Comparison of ENCODE assay signal across 1 cellular context in the genomic region with DNA sequence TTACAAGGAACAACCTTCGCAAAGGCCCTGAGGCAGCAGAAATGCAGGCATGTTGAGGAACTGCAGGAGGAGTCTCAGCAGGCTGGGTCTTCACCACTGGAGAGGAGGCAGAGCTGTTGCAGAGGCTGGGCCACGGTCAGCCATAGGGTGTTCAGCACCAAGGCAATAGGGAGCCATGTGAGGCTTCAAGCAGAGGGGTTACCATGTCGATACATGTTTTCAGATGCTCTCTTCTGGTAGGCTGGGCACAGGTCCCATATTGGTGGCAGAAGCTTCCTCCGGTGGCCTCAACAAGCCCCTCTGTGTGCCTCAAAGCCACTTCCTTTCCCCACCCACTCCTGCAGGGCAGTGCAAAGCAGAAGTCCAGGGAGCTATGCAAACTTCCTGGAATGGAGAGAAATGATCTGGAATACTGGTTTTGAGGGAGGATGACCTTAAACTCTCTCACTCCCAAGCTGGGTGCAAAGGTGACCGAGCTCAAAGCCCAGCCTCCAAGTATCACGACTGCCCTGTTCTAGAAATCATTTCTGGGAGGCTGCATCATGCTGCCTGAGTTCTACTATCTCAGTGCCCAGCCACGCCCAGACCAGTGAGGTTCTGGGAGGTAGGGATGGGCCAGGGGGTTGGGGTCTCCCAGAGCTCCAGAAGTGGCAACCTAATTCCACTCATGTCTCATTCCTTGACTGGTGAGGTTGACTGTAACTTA.
TF ChIP-seq lines count a peak whose summit lies in the region.

A gene with protein sequence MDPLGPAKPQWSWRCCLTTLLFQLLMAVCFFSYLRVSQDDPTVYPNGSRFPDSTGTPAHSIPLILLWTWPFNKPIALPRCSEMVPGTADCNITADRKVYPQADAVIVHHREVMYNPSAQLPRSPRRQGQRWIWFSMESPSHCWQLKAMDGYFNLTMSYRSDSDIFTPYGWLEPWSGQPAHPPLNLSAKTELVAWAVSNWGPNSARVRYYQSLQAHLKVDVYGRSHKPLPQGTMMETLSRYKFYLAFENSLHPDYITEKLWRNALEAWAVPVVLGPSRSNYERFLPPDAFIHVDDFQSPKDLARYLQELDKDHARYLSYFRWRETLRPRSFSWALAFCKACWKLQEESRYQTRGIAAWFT (minus strand): TSS at position 391 of the 706 bp plus-strand sequence. CDS start 7,135 bp downstream, outside the sequence.

TF ChIP-seq in HepG2, 621 proteins besides CTCF, POLR2A, EP300 and RAD21 (continued from another document and continues in another):
- TF ChIP-seq, protein P1, sequence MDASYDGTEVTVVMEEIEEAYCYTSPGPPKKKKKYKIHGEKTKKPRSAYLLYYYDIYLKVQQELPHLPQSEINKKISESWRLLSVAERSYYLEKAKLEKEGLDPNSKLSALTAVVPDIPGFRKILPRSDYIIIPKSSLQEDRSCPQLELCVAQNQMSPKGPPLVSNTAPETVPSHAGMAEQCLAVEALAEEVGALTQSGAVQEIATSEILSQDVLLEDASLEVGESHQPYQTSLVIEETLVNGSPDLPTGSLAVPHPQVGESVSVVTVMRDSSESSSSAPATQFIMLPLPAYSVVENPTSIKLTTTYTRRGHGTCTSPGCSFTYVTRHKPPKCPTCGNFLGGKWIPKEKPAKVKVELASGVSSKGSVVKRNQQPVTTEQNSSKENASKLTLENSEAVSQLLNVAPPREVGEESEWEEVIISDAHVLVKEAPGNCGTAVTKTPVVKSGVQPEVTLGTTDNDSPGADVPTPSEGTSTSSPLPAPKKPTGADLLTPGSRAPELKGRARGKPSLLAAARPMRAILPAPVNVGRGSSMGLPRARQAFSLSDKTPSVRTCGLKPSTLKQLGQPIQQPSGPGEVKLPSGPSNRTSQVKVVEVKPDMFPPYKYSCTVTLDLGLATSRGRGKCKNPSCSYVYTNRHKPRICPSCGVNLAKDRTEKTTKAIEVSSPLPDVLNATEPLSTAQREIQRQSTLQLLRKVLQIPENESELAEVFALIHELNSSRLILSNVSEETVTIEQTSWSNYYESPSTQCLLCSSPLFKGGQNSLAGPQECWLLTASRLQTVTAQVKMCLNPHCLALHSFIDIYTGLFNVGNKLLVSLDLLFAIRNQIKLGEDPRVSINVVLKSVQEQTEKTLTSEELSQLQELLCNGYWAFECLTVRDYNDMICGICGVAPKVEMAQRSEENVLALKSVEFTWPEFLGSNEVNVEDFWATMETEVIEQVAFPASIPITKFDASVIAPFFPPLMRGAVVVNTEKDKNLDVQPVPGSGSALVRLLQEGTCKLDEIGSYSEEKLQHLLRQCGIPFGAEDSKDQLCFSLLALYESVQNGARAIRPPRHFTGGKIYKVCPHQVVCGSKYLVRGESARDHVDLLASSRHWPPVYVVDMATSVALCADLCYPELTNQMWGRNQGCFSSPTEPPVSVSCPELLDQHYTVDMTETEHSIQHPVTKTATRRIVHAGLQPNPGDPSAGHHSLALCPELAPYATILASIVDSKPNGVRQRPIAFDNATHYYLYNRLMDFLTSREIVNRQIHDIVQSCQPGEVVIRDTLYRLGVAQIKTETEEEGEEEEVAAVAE (CRISPR knock-in tag; IDR thresholded peaks at IDR 0.05; ENCODE audit: borderline replicate concordance): no peak
- TF ChIP-seq JUND (CRISPR knock-in tag; IDR thresholded peaks at IDR 0.05) (no peak), PRPF4 (IDR thresholded peaks at IDR 0.05; ENCODE audit: low read depth, low read length, poor library complexity, severe bottlenecking) (no peak), ZNF383 (CRISPR knock-in tag; IDR thresholded peaks at IDR 0.05; ENCODE audit: borderline replicate concordance) (no peak), CBX1 (IDR thresholded peaks at IDR 0.05; ENCODE audit: low read depth) (no peak), FLYWCH1 (CRISPR knock-in tag; IDR thresholded peaks at IDR 0.05) (no peak), SALL2 (CRISPR knock-in tag; IDR thresholded peaks at IDR 0.05) (no peak), RFX3 (CRISPR knock-in tag; IDR thresholded peaks at IDR 0.05) (no peak), GFI1 (CRISPR knock-in tag; IDR thresholded peaks at IDR 0.05; ENCODE audit: borderline replicate concordance) (no peak), SETDB1 (CRISPR knock-in tag; IDR thresholded peaks at IDR 0.05; ENCODE audit: borderline replicate concordance) (no peak), KDM1A (CRISPR knock-in tag; IDR thresholded peaks at IDR 0.05) (peak; percentile 57; the same call in 1 of the 2 replicates), ISX (CRISPR knock-in tag; conservative IDR thresholded peaks at IDR 0.05) (no peak), ZNF563 (CRISPR knock-in tag; IDR thresholded peaks at IDR 0.05) (no peak), MZF1 (CRISPR knock-in tag; IDR thresholded peaks at IDR 0.05; ENCODE audit: borderline replicate concordance) (no peak), JUN (CRISPR knock-in tag; IDR thresholded peaks at IDR 0.05) (no peak), ZFX (CRISPR knock-in tag; IDR thresholded peaks at IDR 0.05; ENCODE audit: low read depth) (no peak), ZNF260 (CRISPR knock-in tag; IDR thresholded peaks at IDR 0.05; ENCODE audit: borderline replicate concordance, low read depth) (no peak), BCL6 (CRISPR knock-in tag; IDR thresholded peaks at IDR 0.05) (peak; percentile 48; the same call in 1 of the 2 replicates), ZNF552 (CRISPR knock-in tag; IDR thresholded peaks at IDR 0.05; ENCODE audit: borderline replicate concordance) (no peak), HDAC1 (CRISPR knock-in tag; IDR thresholded peaks at IDR 0.05) (peak; percentile 62), EHMT2 (IDR thresholded peaks at IDR 0.05; ENCODE audit: borderline replicate concordance, low read depth, low read length) (no peak), ZNF546 (CRISPR knock-in tag; conservative IDR thresholded peaks at IDR 0.05) (no peak), KDM2A (CRISPR knock-in tag; IDR thresholded peaks at IDR 0.05; ENCODE audit: borderline replicate concordance, low read depth) (0 out of 2 replicates have a peak, but pooled peaks have one; percentile 11), ZNF549 (CRISPR knock-in tag; IDR thresholded peaks at IDR 0.05) (no peak), ARNT2 (CRISPR knock-in tag; IDR thresholded peaks at IDR 0.05; ENCODE audit: low read depth) (no peak), ZZZ3 (CRISPR knock-in tag; IDR thresholded peaks at IDR 0.05; ENCODE audit: borderline replicate concordance) (no peak), ZMYM4 (CRISPR knock-in tag; IDR thresholded peaks at IDR 0.05) (no peak), ZBTB38 (CRISPR knock-in tag; IDR thresholded peaks at IDR 0.05) (peak; percentile 46; the same call in 1 of the 2 replicates), ZNF282 (IDR thresholded peaks at IDR 0.05; ENCODE audit: partially characterized antibody) (no peak), ZNF841 (CRISPR knock-in tag; IDR thresholded peaks at IDR 0.05; ENCODE audit: borderline replicate concordance) (no peak), MAFF (IDR thresholded peaks at IDR 0.05; ENCODE audit: low read depth, low read length) (no peak), ATF1 (CRISPR knock-in tag; IDR thresholded peaks at IDR 0.05) (no peak), ZNF3 (CRISPR knock-in tag; IDR thresholded peaks at IDR 0.05) (no peak), PHF8 (CRISPR knock-in tag; IDR thresholded peaks at IDR 0.05) (no peak), MLLT10 (CRISPR knock-in tag; IDR thresholded peaks at IDR 0.05) (no peak), MYC (CRISPR knock-in tag; IDR thresholded peaks at IDR 0.05; ENCODE audit: borderline replicate concordance) (no peak; the same call in 1 of the 2 replicates), PAX8 (CRISPR knock-in tag; IDR thresholded peaks at IDR 0.05; ENCODE audit: borderline replicate concordance) (no peak)
- TF ChIP-seq, protein P2, sequence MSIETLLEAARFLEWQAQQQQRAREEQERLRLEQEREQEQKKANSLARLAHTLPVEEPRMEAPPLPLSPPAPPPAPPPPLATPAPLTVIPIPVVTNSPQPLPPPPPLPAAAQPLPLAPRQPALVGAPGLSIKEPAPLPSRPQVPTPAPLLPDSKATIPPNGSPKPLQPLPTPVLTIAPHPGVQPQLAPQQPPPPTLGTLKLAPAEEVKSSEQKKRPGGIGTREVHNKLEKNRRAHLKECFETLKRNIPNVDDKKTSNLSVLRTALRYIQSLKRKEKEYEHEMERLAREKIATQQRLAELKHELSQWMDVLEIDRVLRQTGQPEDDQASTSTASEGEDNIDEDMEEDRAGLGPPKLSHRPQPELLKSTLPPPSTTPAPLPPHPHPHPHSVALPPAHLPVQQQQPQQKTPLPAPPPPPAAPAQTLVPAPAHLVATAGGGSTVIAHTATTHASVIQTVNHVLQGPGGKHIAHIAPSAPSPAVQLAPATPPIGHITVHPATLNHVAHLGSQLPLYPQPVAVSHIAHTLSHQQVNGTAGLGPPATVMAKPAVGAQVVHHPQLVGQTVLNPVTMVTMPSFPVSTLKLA (IDR thresholded peaks at IDR 0.05): no peak
- TF ChIP-seq, protein P3, sequence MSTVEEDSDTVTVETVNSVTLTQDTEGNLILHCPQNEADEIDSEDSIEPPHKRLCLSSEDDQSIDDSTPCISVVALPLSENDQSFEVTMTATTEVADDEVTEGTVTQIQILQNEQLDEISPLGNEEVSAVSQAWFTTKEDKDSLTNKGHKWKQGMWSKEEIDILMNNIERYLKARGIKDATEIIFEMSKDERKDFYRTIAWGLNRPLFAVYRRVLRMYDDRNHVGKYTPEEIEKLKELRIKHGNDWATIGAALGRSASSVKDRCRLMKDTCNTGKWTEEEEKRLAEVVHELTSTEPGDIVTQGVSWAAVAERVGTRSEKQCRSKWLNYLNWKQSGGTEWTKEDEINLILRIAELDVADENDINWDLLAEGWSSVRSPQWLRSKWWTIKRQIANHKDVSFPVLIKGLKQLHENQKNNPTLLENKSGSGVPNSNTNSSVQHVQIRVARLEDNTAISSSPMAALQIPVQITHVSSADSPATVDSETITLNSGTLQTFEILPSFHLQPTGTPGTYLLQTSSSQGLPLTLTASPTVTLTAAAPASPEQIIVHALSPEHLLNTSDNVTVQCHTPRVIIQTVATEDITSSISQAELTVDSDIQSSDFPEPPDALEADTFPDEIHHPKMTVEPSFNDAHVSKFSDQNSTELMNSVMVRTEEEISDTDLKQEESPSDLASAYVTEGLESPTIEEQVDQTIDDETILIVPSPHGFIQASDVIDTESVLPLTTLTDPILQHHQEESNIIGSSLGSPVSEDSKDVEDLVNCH (CRISPR knock-in tag; IDR thresholded peaks at IDR 0.05): no peak
- TF ChIP-seq, protein P4, sequence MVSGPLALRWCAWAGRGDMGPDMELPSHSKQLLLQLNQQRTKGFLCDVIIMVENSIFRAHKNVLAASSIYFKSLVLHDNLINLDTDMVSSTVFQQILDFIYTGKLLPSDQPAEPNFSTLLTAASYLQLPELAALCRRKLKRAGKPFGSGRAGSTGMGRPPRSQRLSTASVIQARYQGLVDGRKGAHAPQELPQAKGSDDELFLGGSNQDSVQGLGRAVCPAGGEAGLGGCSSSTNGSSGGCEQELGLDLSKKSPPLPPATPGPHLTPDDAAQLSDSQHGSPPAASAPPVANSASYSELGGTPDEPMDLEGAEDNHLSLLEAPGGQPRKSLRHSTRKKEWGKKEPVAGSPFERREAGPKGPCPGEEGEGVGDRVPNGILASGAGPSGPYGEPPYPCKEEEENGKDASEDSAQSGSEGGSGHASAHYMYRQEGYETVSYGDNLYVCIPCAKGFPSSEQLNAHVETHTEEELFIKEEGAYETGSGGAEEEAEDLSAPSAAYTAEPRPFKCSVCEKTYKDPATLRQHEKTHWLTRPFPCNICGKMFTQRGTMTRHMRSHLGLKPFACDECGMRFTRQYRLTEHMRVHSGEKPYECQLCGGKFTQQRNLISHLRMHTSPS (CRISPR knock-in tag; IDR thresholded peaks at IDR 0.05; ENCODE audit: low read depth): peak; percentile 37; the same call in 1 of the 2 replicates
- TF ChIP-seq, protein P5, sequence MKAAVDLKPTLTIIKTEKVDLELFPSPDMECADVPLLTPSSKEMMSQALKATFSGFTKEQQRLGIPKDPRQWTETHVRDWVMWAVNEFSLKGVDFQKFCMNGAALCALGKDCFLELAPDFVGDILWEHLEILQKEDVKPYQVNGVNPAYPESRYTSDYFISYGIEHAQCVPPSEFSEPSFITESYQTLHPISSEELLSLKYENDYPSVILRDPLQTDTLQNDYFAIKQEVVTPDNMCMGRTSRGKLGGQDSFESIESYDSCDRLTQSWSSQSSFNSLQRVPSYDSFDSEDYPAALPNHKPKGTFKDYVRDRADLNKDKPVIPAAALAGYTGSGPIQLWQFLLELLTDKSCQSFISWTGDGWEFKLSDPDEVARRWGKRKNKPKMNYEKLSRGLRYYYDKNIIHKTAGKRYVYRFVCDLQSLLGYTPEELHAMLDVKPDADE (CRISPR knock-in tag; IDR thresholded peaks at IDR 0.05): no peak
- TF ChIP-seq, protein P6, sequence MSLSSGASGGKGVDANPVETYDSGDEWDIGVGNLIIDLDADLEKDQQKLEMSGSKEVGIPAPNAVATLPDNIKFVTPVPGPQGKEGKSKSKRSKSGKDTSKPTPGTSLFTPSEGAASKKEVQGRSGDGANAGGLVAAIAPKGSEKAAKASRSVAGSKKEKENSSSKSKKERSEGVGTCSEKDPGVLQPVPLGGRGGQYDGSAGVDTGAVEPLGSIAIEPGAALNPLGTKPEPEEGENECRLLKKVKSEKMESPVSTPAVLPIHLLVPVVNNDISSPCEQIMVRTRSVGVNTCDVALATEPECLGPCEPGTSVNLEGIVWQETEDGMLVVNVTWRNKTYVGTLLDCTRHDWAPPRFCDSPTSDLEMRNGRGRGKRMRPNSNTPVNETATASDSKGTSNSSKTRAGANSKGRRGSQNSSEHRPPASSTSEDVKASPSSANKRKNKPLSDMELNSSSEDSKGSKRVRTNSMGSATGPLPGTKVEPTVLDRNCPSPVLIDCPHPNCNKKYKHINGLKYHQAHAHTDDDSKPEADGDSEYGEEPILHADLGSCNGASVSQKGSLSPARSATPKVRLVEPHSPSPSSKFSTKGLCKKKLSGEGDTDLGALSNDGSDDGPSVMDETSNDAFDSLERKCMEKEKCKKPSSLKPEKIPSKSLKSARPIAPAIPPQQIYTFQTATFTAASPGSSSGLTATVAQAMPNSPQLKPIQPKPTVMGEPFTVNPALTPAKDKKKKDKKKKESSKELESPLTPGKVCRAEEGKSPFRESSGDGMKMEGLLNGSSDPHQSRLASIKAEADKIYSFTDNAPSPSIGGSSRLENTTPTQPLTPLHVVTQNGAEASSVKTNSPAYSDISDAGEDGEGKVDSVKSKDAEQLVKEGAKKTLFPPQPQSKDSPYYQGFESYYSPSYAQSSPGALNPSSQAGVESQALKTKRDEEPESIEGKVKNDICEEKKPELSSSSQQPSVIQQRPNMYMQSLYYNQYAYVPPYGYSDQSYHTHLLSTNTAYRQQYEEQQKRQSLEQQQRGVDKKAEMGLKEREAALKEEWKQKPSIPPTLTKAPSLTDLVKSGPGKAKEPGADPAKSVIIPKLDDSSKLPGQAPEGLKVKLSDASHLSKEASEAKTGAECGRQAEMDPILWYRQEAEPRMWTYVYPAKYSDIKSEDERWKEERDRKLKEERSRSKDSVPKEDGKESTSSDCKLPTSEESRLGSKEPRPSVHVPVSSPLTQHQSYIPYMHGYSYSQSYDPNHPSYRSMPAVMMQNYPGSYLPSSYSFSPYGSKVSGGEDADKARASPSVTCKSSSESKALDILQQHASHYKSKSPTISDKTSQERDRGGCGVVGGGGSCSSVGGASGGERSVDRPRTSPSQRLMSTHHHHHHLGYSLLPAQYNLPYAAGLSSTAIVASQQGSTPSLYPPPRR (CRISPR knock-in tag; IDR thresholded peaks at IDR 0.05; ENCODE audit: borderline replicate concordance): peak; percentile 64
